12 cellular contexts compared by ENCODE assay signal in the genomic region with DNA sequence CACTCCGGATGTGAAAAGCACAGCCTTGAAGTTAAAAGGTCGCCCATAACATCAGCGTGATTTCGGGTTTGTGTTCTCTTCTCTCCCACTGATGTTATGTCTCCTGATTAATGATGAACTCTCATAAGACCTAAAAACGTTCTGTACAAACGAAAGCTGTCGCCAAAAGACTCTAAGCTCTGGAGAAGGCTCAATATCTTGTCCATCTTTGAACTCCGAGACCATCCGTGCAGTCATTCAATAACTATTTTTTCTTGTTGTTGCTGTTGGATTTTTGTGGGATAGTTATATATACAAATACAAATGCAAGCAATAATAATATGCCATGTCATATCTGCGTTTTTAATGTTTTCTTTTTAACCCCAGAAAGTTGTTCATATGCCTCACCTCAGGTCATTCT.
DNase-seq lines count a peak whose midpoint lies in the region; ATAC-seq, FAIRE-seq and TF ChIP-seq lines count a peak whose summit lies in the region.
"Had no signal": no experiment of that assay in that cellular context is flagged by ENCODE, and none has a peak within 500 bp of the region (broad histone marks: within the 10 kb centered on the region; RNA-seq: fewer than 3 reads in every experiment).

No MANE protein-coding gene starts in this region.

- H3K9me3 ChIP-seq in HUES6 (ENCODE audit: control insufficient read depth, insufficient read depth, low read depth, low read length) (no peaks in the 10 kb centered on the region), lower lobe of right lung (no peaks in the 10 kb centered on the region), small intestine (ENCODE audit: control insufficient read depth, low read depth) (no peaks in the 10 kb centered on the region)

- H3K36me3 ChIP-seq in HUES6 (ENCODE audit: control insufficient read depth, insufficient read depth, low read length) (no peaks in the 10 kb centered on the region), lower lobe of right lung (no peaks in the 10 kb centered on the region), small intestine (ENCODE audit: control insufficient read depth in 2 of 2, insufficient read depth in 2 of 2, low read length in 2 of 2) (no peaks in the 10 kb centered on the region)

- intact Hi-C loops in lower lobe of right lung (cut with DNase I), result no loop called here

- H3K27me3 ChIP-seq in HUES6 (ENCODE audit: control insufficient read depth, insufficient read depth, low read length) (peaks cover 11% of the 10 kb centered on the region), lower lobe of right lung (ENCODE audit: low read depth) (no peaks in the 10 kb centered on the region), small intestine (ENCODE audit: control insufficient read depth in 2 of 2, insufficient read depth in 2 of 2, low read length in 2 of 2) (no peaks in the 10 kb centered on the region)

- DNase-seq in lower lobe of right lung (no peak), substantia nigra (lab: John Stamatoyannopoulos, UW) (no peak), SHP77 (lab: John Stamatoyannopoulos, UW) (no peak), small intestine (no peak)
- DNase-seq: activated gamma-delta T cell treated with Interleukin-2 at 50 U/mL for 16 hours; OCI-M1; stimulated activated CD4-positive, alpha-beta T cell treated with anti-CD3 and anti-CD28 coated beads, Interleukin-4, amount 100 ng/mL, for 4 hours had no signal

- peaks cover 20% of the 10 kb centered on the region for H3K4me1 ChIP-seq in HUES6 (ENCODE audit: control insufficient read depth, insufficient read depth, low read length)
- H3K4me1 ChIP-seq in lower lobe of right lung, result peaks cover 5% of the 10 kb centered on the region
- H3K4me1 ChIP-seq in small intestine (ENCODE audit: control insufficient read depth in 2 of 2, insufficient read depth in 1 of 2, low read depth in 1 of 2, low read length in 1 of 2), result no peaks in the 10 kb centered on the region

- H3K27ac ChIP-seq in HUES6 (ENCODE audit: low read depth, low read length) (no peak overlapping the region), cingulate gyrus (ENCODE audit: low read depth, low read length) (peak overlapping the region; percentile 66), lower lobe of right lung (peak overlapping the region; percentile 38), substantia nigra (ENCODE audit: low read depth, low read length, poor library complexity, severe bottlenecking) (peak overlapping the region; percentile 46), small intestine (ENCODE audit: low read depth in 1 of 2, low read length in 1 of 2) (peak overlapping the region in 1 of 2 donors; percentile 39)
- H3K27ac ChIP-seq: VCaP had no signal

- H3K9ac ChIP-seq in HUES6 (ENCODE audit: low read length), result peak overlapping the region; percentile 2

- 66 to 82% (median 76%) methylated on average over 10 of the region's 10 CpGs for WGBS in small intestine, 3 donors

- peak in 1 of 2 donors; percentile 12 for ATAC-seq in lower lobe of right lung
- no peak for ATAC-seq in GM19328 (IDR thresholded peaks at IDR 0.05; ENCODE audit: unreplicated experiment)
- no peak for ATAC-seq in HG03565 (IDR thresholded peaks at IDR 0.05; ENCODE audit: unreplicated experiment)

- no peak for FAIRE-seq in small intestine (lab: Jason Lieb, UNC)

- TF ChIP-seq CTCF in lower lobe of right lung (IDR thresholded peaks at IDR 0.05), result no peak

- peak overlapping the region; percentile 17 for H3K4me3 ChIP-seq in HUES6 (ENCODE audit: low read depth, low read length)
- H3K4me3 ChIP-seq in lower lobe of right lung, result peak overlapping the region; percentile 9
- H3K4me3 ChIP-seq in small intestine (ENCODE audit: low read depth in 1 of 2, low read length in 2 of 2), result no peak overlapping the region

Comparison
In these comparisons a context has a peak if more than half of its experiments do, and no peak if none do; other contexts are left out.
1. H3K4me3 ChIP-seq: peak in HUES6 (single experiment) and lower lobe of right lung (single experiment); none in small intestine (0 of 2).